ENCODE assay signal across 16 cellular contexts in the genomic region with DNA sequence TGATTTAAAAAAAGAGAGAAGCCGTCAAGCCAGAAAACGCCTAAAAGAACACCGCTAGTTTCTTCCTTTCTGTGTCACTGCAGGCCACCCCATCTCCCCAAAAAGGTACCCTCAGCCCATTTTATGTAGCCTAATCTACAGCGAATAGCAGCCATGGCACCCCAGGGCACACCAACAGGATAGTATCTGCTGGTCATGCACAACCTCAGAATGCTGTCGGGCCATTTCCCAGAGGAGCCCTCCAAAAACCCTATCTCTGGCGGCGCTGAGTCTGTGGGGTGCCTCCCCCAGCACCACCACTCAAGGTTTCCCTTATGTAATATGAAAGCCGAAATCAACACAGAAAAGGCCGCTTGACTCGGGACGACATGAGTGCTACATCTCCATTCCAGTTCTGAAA.
"Had no signal": no experiment of that assay in that cellular context is flagged by ENCODE, and none has a peak within 500 bp of the region (broad histone marks: within the 10 kb centered on the region; RNA-seq: fewer than 3 reads in every experiment).

No MANE protein-coding gene starts in this region.

- H3K27ac Mint-ChIP-seq: activated naive CD8-positive, alpha-beta T cell treated with anti-CD3 and anti-CD28 coated beads, Interleukin-2, amount 10 ng/mL, durations not matched to agents 7 days and 5 days; nephron progenitor cell; WTC11 had no signal

- DNase-seq: activated CD4-positive, alpha-beta T cell treated with anti-CD3 and anti-CD28 coated beads for 48 hours; activated naive CD8-positive, alpha-beta T cell treated with anti-CD3 and anti-CD28 coated beads, Interleukin-2, amount 10 ng/mL, durations not matched to agents 7 days and 5 days; aorta; dorsolateral prefrontal cortex; glutamatergic neuron; left cardiac atrium; nephron progenitor cell; SK-N-SH; stimulated activated CD4-positive, alpha-beta T cell treated with anti-CD3 and anti-CD28 coated beads, Interleukin-12 subunit alpha, Interleukin-12 subunit beta, amount 100 ng/mL, for 4 hours; stimulated activated naive CD4-positive, alpha-beta T cell; T-helper 1 cell; testis had no signal

- H3K9me3 Mint-ChIP-seq: activated naive CD8-positive, alpha-beta T cell treated with anti-CD3 and anti-CD28 coated beads, Interleukin-2, amount 10 ng/mL, durations not matched to agents 7 days and 5 days; nephron progenitor cell; WTC11 had no signal

- H3K36me3 ChIP-seq: breast epithelium, esophagus muscularis mucosa had no signal

- H3K4me3 ChIP-seq: breast epithelium, dorsolateral prefrontal cortex, esophagus muscularis mucosa had no signal

- H3K27me3 Mint-ChIP-seq: activated naive CD8-positive, alpha-beta T cell treated with anti-CD3 and anti-CD28 coated beads, Interleukin-2, amount 10 ng/mL, durations not matched to agents 7 days and 5 days had no signal

- H3K27ac ChIP-seq: breast epithelium, dorsolateral prefrontal cortex, esophagus muscularis mucosa, testis had no signal

- H3K4me1 ChIP-seq: breast epithelium, esophagus muscularis mucosa, testis had no signal

- ATAC-seq: left cardiac atrium, sciatic nerve, WTC11 had no signal

- H3K9me3 ChIP-seq: breast epithelium, esophagus muscularis mucosa, SK-N-SH, testis had no signal

- H3K4me3 Mint-ChIP-seq: activated naive CD8-positive, alpha-beta T cell treated with anti-CD3 and anti-CD28 coated beads, Interleukin-2, amount 10 ng/mL, durations not matched to agents 7 days and 5 days; nephron progenitor cell; WTC11 had no signal

- H3K27me3 ChIP-seq: breast epithelium, dorsolateral prefrontal cortex, testis had no signal
